In genomic region chr21:44867999-44868700, GRCh38 we compare ENCODE assay signal across 9 cellular contexts. TPM values are rescaled to one million over a fixed set of nuclear protein-coding genes. Genes with fewer than 3 reads are reported as not detected.
A peak's percentile ranks its signal among the peaks of the same experiment; 100 is the strongest.
DNase-seq lines count a peak whose midpoint lies in the region; ATAC-seq and TF ChIP-seq lines count a peak whose summit lies in the region.
"Had no signal": no experiment of that assay in that cellular context is flagged by ENCODE, and none has a peak within 500 bp of the region (broad histone marks: within the 10 kb centered on the region; RNA-seq: fewer than 3 reads in every experiment).

No MANE protein-coding gene starts in this region.

- H3K36me3 Mint-ChIP-seq in activated naive CD4-positive, alpha-beta T cell treated with anti-CD3 and anti-CD28 coated beads for 36 hours (ENCODE audit: low read depth): peaks cover 11% of the 10 kb centered on the region
- H3K36me3 Mint-ChIP-seq in neural progenitor cell: peaks cover 27% of the 10 kb centered on the region

- no peak overlapping the region for H3K4me2 ChIP-seq in neural progenitor cell

- H3K27ac ChIP-seq in lung (ENCODE audit: low read depth in 1 of 2, low read length in 1 of 2) (peak overlapping the region; percentile 18 to 43), upper lobe of left lung (peak overlapping the region; percentile 16 to 98 (median 96)), neural progenitor cell (no peak overlapping the region)

- H3K27me3 ChIP-seq in lung (ENCODE audit: control insufficient read depth, insufficient read depth) (no peaks in the 10 kb centered on the region), upper lobe of left lung (no peaks in the 10 kb centered on the region), neural progenitor cell (no peaks in the 10 kb centered on the region)

- H3K27ac Mint-ChIP-seq in activated naive CD4-positive, alpha-beta T cell treated with anti-CD3 and anti-CD28 coated beads for 36 hours: peak overlapping the region; percentile 86
- H3K27ac Mint-ChIP-seq in neural progenitor cell: no peak overlapping the region

- no peak for TF ChIP-seq POLR2A in upper lobe of left lung (IDR thresholded peaks at IDR 0.05)

- WGBS in lung, 2 donors: 42 to 60% methylated on average over 12 of the region's 12 CpGs
- 54 to 61% methylated on average over 12 of the region's 12 CpGs for WGBS in upper lobe of left lung, 2 donors

- TF ChIP-seq CTCF in lung (IDR thresholded peaks at IDR 0.05; ENCODE audit: control extremely low read depth, extremely low read depth) (no peak), upper lobe of left lung (IDR thresholded peaks at IDR 0.05) (no peak), neural progenitor cell (IDR thresholded peaks at IDR 0.05) (no peak)

- CTCF ChIA-PET in activated naive CD4-positive, alpha-beta T cell treated with anti-CD3 and anti-CD28 coated beads for 36 hours (lab: Charles Lee): interaction anchor here (0.9 to 1.2 kb wide), 3 partner anchors 17 to 75 kb away, joined by 3 to 5 read pairs (median 4); no protein-coding TSS in a partner anchor

- in situ Hi-C loops in ACHN (cut with HindIII; ENCODE audit: low pct_ligation_motif_present, low pct_unique_long_range_greater_than_20kb, low sequenced_read_pairs): no loop called here

- H3K9me3 ChIP-seq in lung (ENCODE audit: control insufficient read depth in 2 of 2, insufficient read depth in 1 of 2, low read length in 1 of 2) (no peaks in the 10 kb centered on the region), upper lobe of left lung (no peaks in the 10 kb centered on the region), neural progenitor cell (ENCODE audit: low read depth) (no peaks in the 10 kb centered on the region)

- no peaks in the 10 kb centered on the region for H3F3A ChIP-seq in neural progenitor cell (ENCODE audit: low read depth)

- ATAC-seq in Right ventricle myocardium superior (ENCODE audit: poor library complexity) (no peak), left cardiac atrium (no peak), lung (ENCODE audit: insufficient read depth, low FRiP score) (no peak), upper lobe of left lung (ENCODE audit: low FRiP score in 2 of 2) (no peak)

- H3K27me3 Mint-ChIP-seq in activated naive CD4-positive, alpha-beta T cell treated with anti-CD3 and anti-CD28 coated beads for 36 hours (ENCODE audit: low read depth): no peaks in the 10 kb centered on the region
- H3K27me3 Mint-ChIP-seq in neural progenitor cell (ENCODE audit: insufficient read depth, low read depth): peaks cover 10% of the 10 kb centered on the region

- intact Hi-C loops in Right ventricle myocardium superior (cut with DNase I) (no loop called here), left cardiac atrium (cut with DNase I) (no loop called here)
- intact Hi-C loops in activated naive CD4-positive, alpha-beta T cell treated with anti-CD3 and anti-CD28 coated beads for 36 hours (cut with micrococcal nuclease): loop anchor here (1.0 to 2.0 kb wide), 2 partner anchors 22 to 47 kb away; no protein-coding TSS in a partner anchor

- no peak overlapping the region for H3K4me3 ChIP-seq in lung
- no peak overlapping the region for H3K4me3 ChIP-seq in upper lobe of left lung
- H3K4me3 ChIP-seq in neural progenitor cell: no peak overlapping the region

- no peak overlapping the region for H3K9ac ChIP-seq in neural progenitor cell

- peaks cover 97% of the 10 kb centered on the region for H3K79me2 ChIP-seq in neural progenitor cell (ENCODE audit: low read depth)

- peaks cover 40 to 43% of the 10 kb centered on the region in 2 donors for H3K4me1 ChIP-seq in lung (ENCODE audit: control insufficient read depth in 2 of 2, insufficient read depth in 2 of 2, low read length in 2 of 2)
- peaks cover 68 to 88% (median 77%) of the 10 kb centered on the region in 4 donors for H3K4me1 ChIP-seq in upper lobe of left lung
- H3K4me1 ChIP-seq in neural progenitor cell: peaks cover 7% of the 10 kb centered on the region

- peaks cover 0 to 18% of the 10 kb centered on the region in 2 donors for H3K36me3 ChIP-seq in lung (ENCODE audit: control insufficient read depth in 2 of 2, insufficient read depth in 2 of 2, low read length in 2 of 2)
- peaks cover 11 to 34% (median 18%) of the 10 kb centered on the region in 4 donors for H3K36me3 ChIP-seq in upper lobe of left lung
- H3K36me3 ChIP-seq in neural progenitor cell: no peaks in the 10 kb centered on the region

- no peak overlapping the region for H2AFZ ChIP-seq in neural progenitor cell (replicated peaks)

- TF ChIP-seq EP300 in upper lobe of left lung (IDR thresholded peaks at IDR 0.05): no peak

- H3K4me1 Mint-ChIP-seq in activated naive CD4-positive, alpha-beta T cell treated with anti-CD3 and anti-CD28 coated beads for 36 hours (ENCODE audit: low read depth): peaks cover 82% of the 10 kb centered on the region
- peaks cover 55% of the 10 kb centered on the region for H3K4me1 Mint-ChIP-seq in neural progenitor cell

- no peaks in the 10 kb centered on the region for H3K9me3 Mint-ChIP-seq in activated naive CD4-positive, alpha-beta T cell treated with anti-CD3 and anti-CD28 coated beads for 36 hours
- no peaks in the 10 kb centered on the region for H3K9me3 Mint-ChIP-seq in neural progenitor cell

- peak overlapping the region; percentile 67 for H3K4me3 Mint-ChIP-seq in activated naive CD4-positive, alpha-beta T cell treated with anti-CD3 and anti-CD28 coated beads for 36 hours
- H3K4me3 Mint-ChIP-seq in neural progenitor cell: no peak overlapping the region

- peaks cover 95% of the 10 kb centered on the region for H4K20me1 ChIP-seq in neural progenitor cell (ENCODE audit: low read depth)

- DNase-seq in Right ventricle myocardium superior (peak; percentile 39), left cardiac atrium (no peak), lung (ENCODE audit: low spot score) (no peak), upper lobe of left lung (peak in 1 of 2 donors; percentile 36), ACHN (no peak), NCI-H1048 (lab: John Stamatoyannopoulos, UW) (no peak), neural progenitor cell (ENCODE audit: low spot score) (no peak)
- peak; percentile 83 for DNase-seq in activated naive CD4-positive, alpha-beta T cell treated with anti-CD3 and anti-CD28 coated beads for 36 hours
- DNase-seq: NCI-H510A had no signal

RNA-seq across cellular contexts. Expression of gene PTTG1IP, which starts 5.3 kb away (rescaled TPM):
- 133 TPM for total RNA-seq in Right ventricle myocardium superior
- 100 to 1,000 TPM; 181 to 195 TPM for total RNA-seq in left cardiac atrium
- 10 to 100 TPM; 37.6 to 38.5 TPM for total RNA-seq in activated naive CD4-positive, alpha-beta T cell treated with anti-CD3 and anti-CD28 coated beads for 36 hours
- 100 to 1,000 TPM; 243 to 247 TPM for total RNA-seq in lung
- 100 to 1,000 TPM; 139 to 209 TPM for polyA plus RNA-seq in lung
- total RNA-seq in upper lobe of left lung: 100 to 1,000 TPM; 150 to 316 (median 247) TPM
- 162 and 192 TPM in 2 replicates for total RNA-seq in neural progenitor cell (ENCODE audit: low replicate concordance)

RNA-seq across cellular contexts. Expression of gene SUMO3, which starts 50.3 kb away (rescaled TPM):
- total RNA-seq in Right ventricle myocardium superior (66.5 TPM), left cardiac atrium (10 to 100 TPM; 71.2 to 93.3 TPM), lung (10 to 100 TPM; 45.5 to 86.5 TPM), upper lobe of left lung (10 to 100 TPM; 46.1 to 97.6 (median 73.2) TPM), neural progenitor cell (ENCODE audit: low replicate concordance) (117 and 135 TPM in 2 replicates)
- 10 to 100 TPM; 87.1 to 94.7 TPM for total RNA-seq in activated naive CD4-positive, alpha-beta T cell treated with anti-CD3 and anti-CD28 coated beads for 36 hours
- polyA plus RNA-seq in lung: 10 to 100 TPM; 40.4 to 96.4 TPM

RNA-seq across cellular contexts. Expression of gene ITGB2, which starts 52.5 kb away (rescaled TPM):
- 23.8 TPM for total RNA-seq in Right ventricle myocardium superior
- total RNA-seq in left cardiac atrium: 10 to 100 TPM; 31.5 to 70.7 TPM
- total RNA-seq in activated naive CD4-positive, alpha-beta T cell treated with anti-CD3 and anti-CD28 coated beads for 36 hours: 100 to 1,000 TPM; 182 to 185 TPM
- 100 to 1,000 TPM in 1 of 2 donors, 10 to 100 TPM in 1; 52.9 to 246 TPM for total RNA-seq in lung
- 100 to 1,000 TPM; 128 to 376 TPM for polyA plus RNA-seq in lung
- 100 to 1,000 TPM in 5 of 6 donors, 10 to 100 TPM in 1; 73.1 to 435 (median 149) TPM for total RNA-seq in upper lobe of left lung
- 0.09 TPM in 1 of 2 replicates, not detected in the other for total RNA-seq in neural progenitor cell (ENCODE audit: low replicate concordance)

Comparison
In these comparisons a context has a peak if more than half of its experiments do, and no peak if none do; other contexts are left out.
1. DNase-seq: peak in Right ventricle myocardium superior (single experiment) and activated naive CD4-positive, alpha-beta T cell treated with anti-CD3 and anti-CD28 coated beads for 36 hours (single experiment); none in left cardiac atrium (single experiment), lung (single experiment), ACHN (single experiment), NCI-H1048 (single experiment) and neural progenitor cell (single experiment).
2. RNA of gene ITGB2, which starts 52.5 kb away (total RNA-seq): 52.9 to 246 TPM in lung, 182 to 185 TPM in activated naive CD4-positive, alpha-beta T cell treated with anti-CD3 and anti-CD28 coated beads for 36 hours, 73.1 to 435 TPM in upper lobe of left lung, 31.5 to 70.7 TPM in left cardiac atrium and 23.8 TPM in Right ventricle myocardium superior (single experiment); 0.09 TPM in neural progenitor cell; every median in the first group is over 10 times any median in the second.